23 cellular contexts compared by ENCODE assay signal in the genomic region with DNA sequence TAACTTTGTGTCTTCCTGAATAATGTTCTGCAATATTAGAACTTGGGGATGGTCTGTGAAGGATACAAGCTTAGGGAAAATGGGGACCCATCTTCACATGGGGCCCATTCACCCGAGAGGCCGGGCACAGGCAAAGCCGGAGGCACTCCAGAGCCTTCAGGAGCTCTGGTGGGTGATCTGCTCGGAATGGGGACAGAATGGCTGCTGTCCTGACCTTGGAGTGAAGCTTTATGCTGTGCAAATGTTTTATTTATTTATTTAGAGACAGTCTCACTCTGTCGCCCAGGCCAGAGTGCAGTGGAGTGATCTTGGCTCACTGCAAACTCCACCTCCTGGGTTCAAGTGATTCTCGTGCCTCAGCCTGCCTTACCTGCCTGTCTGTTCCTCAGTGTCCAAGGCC.
"Had no signal": no experiment of that assay in that cellular context is flagged by ENCODE, and none has a peak within 500 bp of the region (broad histone marks: within the 10 kb centered on the region; RNA-seq: fewer than 3 reads in every experiment).

No MANE protein-coding gene starts in this region.

- H3K4me3 Mint-ChIP-seq: activated CD4-positive, alpha-beta memory T cell treated with anti-CD3 and anti-CD28 coated beads, Interleukin-2, amount 10 ng/mL, durations not matched to agents 7 days and 5 days; activated CD4-positive, alpha-beta T cell treated with anti-CD3 and anti-CD28 coated beads for 36 hours; activated naive CD4-positive, alpha-beta T cell treated with anti-CD3 and anti-CD28 coated beads for 36 hours; activated naive CD8-positive, alpha-beta T cell; activated T-helper 17 cell treated with anti-CD3 and anti-CD28 coated beads, Interleukin-2, amount 50 U/mL, for 72 hours; T-helper 17 cell had no signal

- DNase-seq: activated CD4-positive, alpha-beta memory T cell treated with anti-CD3 and anti-CD28 coated beads, Interleukin-2, amount 10 ng/mL, durations not matched to agents 7 days and 5 days; activated CD4-positive, alpha-beta T cell treated with anti-CD3 and anti-CD28 coated beads for 36 hours; activated CD4-positive, alpha-beta T cell treated with anti-CD3 and anti-CD28 coated beads, Interleukin-2, amount 50 U/mL, for 1 hour; activated gamma-delta T cell; activated naive CD4-positive, alpha-beta T cell treated with anti-CD3 and anti-CD28 coated beads for 36 hours; activated T-cell treated with anti-CD3 and anti-CD28 coated beads for 4 hours; activated T-cell treated with anti-CD3 and anti-CD28 coated beads, Interleukin-2, amount 50 U/mL, for 48 hours; anterior cingulate cortex; MG63; NCI-H1048; NCI-H146; NCI-H187 treated with DMSO at 0.1 percent for 48 hours; NCI-H2081 treated with DMSO at 0.1 percent for 48 hours; NCI-H446; NCI-H524; PC-3; SIG-M5; T-helper 17 cell; T-helper 9 cell had no signal

- H3K4me1 Mint-ChIP-seq: activated CD4-positive, alpha-beta memory T cell treated with anti-CD3 and anti-CD28 coated beads, Interleukin-2, amount 10 ng/mL, durations not matched to agents 7 days and 5 days; activated CD4-positive, alpha-beta T cell treated with anti-CD3 and anti-CD28 coated beads for 36 hours had no signal

- H3K27ac ChIP-seq: breast epithelium, VCaP had no signal

- H3K36me3 ChIP-seq: breast epithelium had no signal

- H3K27me3 Mint-ChIP-seq: activated CD4-positive, alpha-beta memory T cell treated with anti-CD3 and anti-CD28 coated beads, Interleukin-2, amount 10 ng/mL, durations not matched to agents 7 days and 5 days; activated CD4-positive, alpha-beta T cell treated with anti-CD3 and anti-CD28 coated beads for 36 hours; activated naive CD8-positive, alpha-beta T cell; activated T-helper 17 cell treated with anti-CD3 and anti-CD28 coated beads, Interleukin-2, amount 50 U/mL, for 72 hours; T-helper 17 cell had no signal

- H3K9me3 Mint-ChIP-seq: activated CD4-positive, alpha-beta memory T cell treated with anti-CD3 and anti-CD28 coated beads, Interleukin-2, amount 10 ng/mL, durations not matched to agents 7 days and 5 days; activated naive CD4-positive, alpha-beta T cell treated with anti-CD3 and anti-CD28 coated beads for 36 hours; activated T-helper 17 cell treated with anti-CD3 and anti-CD28 coated beads, Interleukin-2, amount 50 U/mL, for 72 hours had no signal

- H3K4me3 ChIP-seq: breast epithelium, MG63 had no signal

- H3K4me1 ChIP-seq: breast epithelium had no signal

- H3K27me3 ChIP-seq: breast epithelium, MG63 had no signal

- H3K27ac Mint-ChIP-seq: activated CD4-positive, alpha-beta memory T cell treated with anti-CD3 and anti-CD28 coated beads, Interleukin-2, amount 10 ng/mL, durations not matched to agents 7 days and 5 days; activated CD4-positive, alpha-beta T cell treated with anti-CD3 and anti-CD28 coated beads for 36 hours; activated naive CD4-positive, alpha-beta T cell treated with anti-CD3 and anti-CD28 coated beads for 36 hours; activated naive CD8-positive, alpha-beta T cell; activated T-helper 17 cell treated with anti-CD3 and anti-CD28 coated beads, Interleukin-2, amount 50 U/mL, for 72 hours; T-helper 17 cell had no signal

- H3K9me3 ChIP-seq: breast epithelium, MG63 had no signal

- ATAC-seq: activated CD4-positive, alpha-beta T cell treated with anti-CD3 and anti-CD28 coated beads for 36 hours; activated T-helper 17 cell treated with anti-CD3 and anti-CD28 coated beads, Interleukin-2, amount 50 U/mL, for 72 hours; PC-3; T-helper 17 cell had no signal
